Comparison of ENCODE assay signal across 30 cellular contexts in the genomic region with DNA sequence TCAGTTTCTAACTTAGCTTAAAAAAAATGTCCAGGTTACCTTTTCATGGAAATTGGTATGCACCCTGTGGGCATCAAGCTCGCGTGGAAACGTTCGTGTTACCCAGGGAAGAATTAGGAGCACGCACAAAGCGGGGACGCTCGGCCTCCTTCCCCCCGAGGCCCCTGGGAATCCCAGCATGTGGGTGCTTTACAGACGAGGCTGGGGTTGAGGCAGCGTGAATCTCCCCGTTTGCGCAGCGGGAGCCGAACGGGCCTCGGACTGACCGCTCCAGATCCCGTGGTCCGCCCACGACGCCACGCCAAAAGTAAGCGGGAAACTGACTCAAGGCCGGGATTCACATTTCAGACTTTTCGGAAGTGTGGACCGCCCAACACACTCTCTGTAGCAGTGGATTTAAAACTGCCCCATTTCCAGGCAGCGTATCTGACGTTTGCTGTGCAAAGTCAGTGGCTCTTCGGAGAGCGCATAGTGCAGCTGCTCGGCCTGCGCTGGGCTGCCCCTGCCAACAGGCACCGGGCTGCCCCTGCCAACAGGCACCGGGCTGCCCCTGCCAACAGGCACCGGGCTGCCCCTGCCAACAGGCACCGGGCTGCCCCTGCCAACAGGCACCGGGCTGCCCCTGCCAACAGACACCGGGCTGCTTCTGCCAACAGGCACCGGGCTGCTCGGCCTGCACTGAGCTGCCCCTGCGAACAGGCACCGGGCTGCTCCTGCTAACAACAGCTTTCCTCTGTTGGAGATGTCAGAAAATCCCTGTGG. TPM values are rescaled to one million over a fixed set of nuclear protein-coding genes. Genes with fewer than 3 reads are reported as not detected.
DNase-seq lines count a peak whose midpoint lies in the region; ATAC-seq and TF ChIP-seq lines count a peak whose summit lies in the region.
"Had no signal": no experiment of that assay in that cellular context is flagged by ENCODE, and none has a peak within 500 bp of the region (broad histone marks: within the 10 kb centered on the region; RNA-seq: fewer than 3 reads in every experiment).

No MANE protein-coding gene starts in this region.

- intact Hi-C loops in left ventricle myocardium inferior (cut with micrococcal nuclease): no loop called here

- H3K36me3 ChIP-seq in MG63 (no peaks in the 10 kb centered on the region), left ventricle myocardium inferior (peaks cover 14% of the 10 kb centered on the region)

- DNase-seq in Ammon's horn (ENCODE audit: low spot score): peak; percentile 60
- DNase-seq in MG63: peak; percentile 37
- peak; percentile 46 for DNase-seq in left ventricle myocardium inferior
- DNase-seq in occipital lobe (lab: John Stamatoyannopoulos, UW): peak; percentile 29
- DNase-seq in KG1 (lab: John Stamatoyannopoulos, UW): no peak
- DNase-seq in T-cell: no peak
- DNase-seq in NCI-H1048 (lab: John Stamatoyannopoulos, UW): no peak
- DNase-seq: activated CD4-positive, alpha-beta T cell treated with anti-CD3 and anti-CD28 coated beads, Interleukin-2, amount 50 U/mL, for 48 hours; activated CD8-positive, alpha-beta memory T cell treated with anti-CD3 and anti-CD28 coated beads, Interleukin-2, amount 50 U/mL, for 48 hours; activated naive CD8-positive, alpha-beta T cell treated with anti-CD3 and anti-CD28 coated beads for 36 hours; AML-193; CD8-positive, alpha-beta T cell; DMS53; GDM1; left colon; mucosa of descending colon; NCI-H1105 treated with DMSO at 0.1 percent for 48 hours; NCI-H2081; NCI-H82; nephron progenitor cell; OCI-M1; SHP77; small intestine; stimulated activated CD4-positive, alpha-beta T cell treated with anti-CD3 and anti-CD28 coated beads, Interleukin-1b, Interleukin-23, amount 100 ng/mL, for 48 hours had no signal

- ATAC-seq in T-cell (replicated peaks in 1 of 4) (no peak), HG03442 (IDR thresholded peaks at IDR 0.05; ENCODE audit: unreplicated experiment) (no peak)
- ATAC-seq: activated T-helper 17 cell treated with anti-CD3 and anti-CD28 coated beads, Interleukin-2, amount 50 U/mL, for 72 hours; CD8-positive, alpha-beta T cell; left colon; mucosa of descending colon had no signal

- no peaks in the 10 kb centered on the region for H3K4me1 ChIP-seq in left ventricle myocardium inferior
- H3K4me1 ChIP-seq: upper lobe of left lung had no signal

- H3K27ac Mint-ChIP-seq in T-cell: no peak overlapping the region
- H3K27ac Mint-ChIP-seq: activated naive CD8-positive, alpha-beta T cell treated with anti-CD3 and anti-CD28 coated beads for 36 hours; activated T-helper 17 cell treated with anti-CD3 and anti-CD28 coated beads, Interleukin-2, amount 50 U/mL, for 72 hours; CD8-positive, alpha-beta T cell; nephron progenitor cell; progenitor cell of endocrine pancreas had no signal

- TF ChIP-seq CTCF in left ventricle myocardium inferior (IDR thresholded peaks at IDR 0.05; ENCODE audit: borderline replicate concordance): no peak

- no peak overlapping the region for H3K4me3 Mint-ChIP-seq in T-cell
- H3K4me3 Mint-ChIP-seq: activated naive CD8-positive, alpha-beta T cell treated with anti-CD3 and anti-CD28 coated beads for 36 hours; activated T-helper 17 cell treated with anti-CD3 and anti-CD28 coated beads, Interleukin-2, amount 50 U/mL, for 72 hours; CD8-positive, alpha-beta T cell; nephron progenitor cell had no signal

- peaks cover 0 to 7% (median under 1%) of the 10 kb centered on the region in 3 donors for H3K4me1 Mint-ChIP-seq in T-cell
- H3K4me1 Mint-ChIP-seq: activated naive CD8-positive, alpha-beta T cell treated with anti-CD3 and anti-CD28 coated beads for 36 hours; activated T-helper 17 cell treated with anti-CD3 and anti-CD28 coated beads, Interleukin-2, amount 50 U/mL, for 72 hours; nephron progenitor cell had no signal

- H3K4me3 ChIP-seq in MG63: no peak overlapping the region
- no peak overlapping the region for H3K4me3 ChIP-seq in left ventricle myocardium inferior
- H3K4me3 ChIP-seq: mucosa of descending colon, upper lobe of left lung had no signal

- POLR2A ChIA-PET in T-cell (lab: Charles Lee): no interaction called here

- H3K9me3 ChIP-seq in MG63: peaks cover 12% of the 10 kb centered on the region
- H3K9me3 ChIP-seq in left ventricle myocardium inferior (replicated peaks): peaks cover 13% of the 10 kb centered on the region
- H3K9me3 ChIP-seq: mucosa of descending colon had no signal

- peak overlapping the region; percentile 27 for H3K27ac ChIP-seq in left ventricle myocardium inferior (replicated peaks)
- H3K27ac ChIP-seq: epithelial cell of prostate, HL-60, upper lobe of left lung had no signal

- CTCF ChIA-PET in T-cell (lab: Charles Lee): no interaction called here

- H3K36me3 Mint-ChIP-seq in T-cell: peaks cover 15% of the 10 kb centered on the region

- H3K27me3 Mint-ChIP-seq in T-cell: peaks cover 5 to 7% of the 10 kb centered on the region in 2 donors

- no peaks in the 10 kb centered on the region for H3K9me3 Mint-ChIP-seq in T-cell
- H3K9me3 Mint-ChIP-seq: activated naive CD8-positive, alpha-beta T cell treated with anti-CD3 and anti-CD28 coated beads for 36 hours; activated T-helper 17 cell treated with anti-CD3 and anti-CD28 coated beads, Interleukin-2, amount 50 U/mL, for 72 hours had no signal

- H3K27me3 ChIP-seq in MG63 (peaks cover 3% of the 10 kb centered on the region), left ventricle myocardium inferior (ENCODE audit: low read depth) (peaks cover 42% of the 10 kb centered on the region)
- H3K27me3 ChIP-seq: upper lobe of left lung had no signal

RNA-seq across cellular contexts. Expression of gene SH3YL1, which starts 49.7 kb away (rescaled TPM):
- total RNA-seq in MG63 (2014; rRNA removed; shearing (Covaris generic); ENCODE audit: low replicate concordance): 19.4 and 26.6 TPM in 2 replicates
- total RNA-seq in left ventricle myocardium inferior: 9.8 TPM
- total RNA-seq in occipital lobe: 87.8 TPM
- total RNA-seq in T-cell: 10 to 100 TPM; 54.8 to 71.4 (median 59.9) TPM

RNA-seq across cellular contexts. Expression of gene ACP1, which starts 50.6 kb away (rescaled TPM):
- 130 and 152 TPM in 2 replicates for total RNA-seq in MG63 (2014; rRNA removed; shearing (Covaris generic); ENCODE audit: low replicate concordance)
- total RNA-seq in left ventricle myocardium inferior (68.0 TPM), occipital lobe (101 TPM), T-cell (10 to 100 TPM; 70.0 to 88.4 (median 85.5) TPM)

Comparison
In these comparisons a context has a peak if more than half of its experiments do, and no peak if none do; other contexts are left out.
1. DNase-seq: peak in Ammon's horn (single experiment), MG63 (single experiment), left ventricle myocardium inferior (single experiment) and occipital lobe (single experiment); none in KG1 (single experiment), T-cell (0 of 34) and NCI-H1048 (single experiment).